ENCODE assay signal across 8 cellular contexts in the genomic region with DNA sequence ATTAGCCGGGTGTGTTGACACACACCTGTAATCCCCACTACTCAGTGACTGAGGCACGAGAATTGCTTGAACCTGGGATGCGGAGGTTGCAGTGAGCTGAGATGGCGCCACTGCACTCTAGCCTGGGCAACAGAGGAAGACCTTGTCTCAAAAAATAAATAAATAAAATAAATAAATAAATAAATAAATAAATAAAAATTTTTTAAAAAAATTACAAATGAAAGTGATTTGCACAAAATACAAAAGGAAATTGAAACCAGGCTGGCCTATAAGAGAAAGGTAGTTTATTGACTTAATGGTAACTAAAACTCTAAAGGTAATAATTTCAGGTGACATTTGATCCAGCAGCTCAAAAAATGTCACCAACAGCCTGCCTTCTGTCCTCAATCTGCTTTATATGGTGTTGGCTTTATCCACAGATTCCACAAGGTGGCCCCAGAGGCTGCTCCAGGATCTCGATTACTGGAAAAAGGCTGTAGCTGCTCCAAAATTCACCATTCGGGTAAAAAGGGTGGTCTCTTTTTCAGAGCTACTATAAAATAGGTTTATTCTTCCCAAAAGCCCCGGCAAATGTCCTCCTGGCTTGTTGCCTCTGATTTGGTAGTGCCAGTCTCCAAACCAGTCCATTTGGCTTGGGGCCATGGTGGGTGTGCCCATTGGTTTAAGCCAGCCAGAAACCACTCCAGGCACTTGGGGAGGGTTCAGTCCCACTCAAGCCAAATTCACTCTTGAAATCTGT.
DNase-seq lines count a peak whose midpoint lies in the region; ATAC-seq and TF ChIP-seq lines count a peak whose summit lies in the region.

No MANE protein-coding gene starts in this region.

- no peak overlapping the region for H3K4me3 ChIP-seq in AG09309 (ENCODE audit: control insufficient read depth, low read depth, low read length)
- no peak overlapping the region for H3K4me3 ChIP-seq in colonic mucosa

- peak overlapping the region; percentile 35 for H3K27ac ChIP-seq in colonic mucosa

- TF ChIP-seq CTCF in AG09309 (IDR thresholded peaks at IDR 0.05; ENCODE audit: control insufficient read depth, insufficient read depth, low read depth, low read length, missing control alignments) (peak; percentile 92), colonic mucosa (IDR thresholded peaks at IDR 0.05) (peak; percentile 91)

- DNase-seq in AG09309 (ENCODE audit: low read depth): no peak
- peak; percentile 54 for DNase-seq in NCI-H2107 treated with DMSO at 0.1 percent for 48 hours (lab: John Stamatoyannopoulos, UW; ENCODE audit: unreplicated experiment)
- DNase-seq in UCSD-AML1 (lab: John Stamatoyannopoulos, UW; ENCODE audit: unreplicated experiment): peak; percentile 57
- peak; percentile 92 for DNase-seq in colonic mucosa
- peak; percentile 95 for DNase-seq in left kidney (ENCODE audit: low read depth, low spot score)
- peak; percentile 13 to 46 for DNase-seq in stimulated activated CD4-positive, alpha-beta T cell treated with anti-CD3 and anti-CD28 coated beads, Interleukin-4, amount 100 ng/mL, for 4 hours

- H3K4me1 ChIP-seq in colonic mucosa: peaks cover 5% of the 10 kb centered on the region

- no peaks in the 10 kb centered on the region for H3K9me3 ChIP-seq in colonic mucosa

- peak overlapping the region in 1 of 2 donors; percentile 59 for H3K9ac ChIP-seq in colonic mucosa (ENCODE audit: low read depth in 2 of 2, low read length in 2 of 2)

- no peaks in the 10 kb centered on the region for H3K36me3 ChIP-seq in colonic mucosa

- no peaks in the 10 kb centered on the region for H3K27me3 ChIP-seq in colonic mucosa

- intact Hi-C loops in colonic mucosa (cut with DNase I): loop anchor here (2.0 to 10.0 kb wide), 3 partner anchors 179 to 432 kb away; no protein-coding TSS in a partner anchor

- ATAC-seq in GM21786 (IDR thresholded peaks at IDR 0.05; ENCODE audit: unreplicated experiment) (peak; percentile 47), HG03095 (IDR thresholded peaks at IDR 0.05; ENCODE audit: unreplicated experiment) (no peak)
